ENCODE assay signal across 1 cellular context in the genomic region with DNA sequence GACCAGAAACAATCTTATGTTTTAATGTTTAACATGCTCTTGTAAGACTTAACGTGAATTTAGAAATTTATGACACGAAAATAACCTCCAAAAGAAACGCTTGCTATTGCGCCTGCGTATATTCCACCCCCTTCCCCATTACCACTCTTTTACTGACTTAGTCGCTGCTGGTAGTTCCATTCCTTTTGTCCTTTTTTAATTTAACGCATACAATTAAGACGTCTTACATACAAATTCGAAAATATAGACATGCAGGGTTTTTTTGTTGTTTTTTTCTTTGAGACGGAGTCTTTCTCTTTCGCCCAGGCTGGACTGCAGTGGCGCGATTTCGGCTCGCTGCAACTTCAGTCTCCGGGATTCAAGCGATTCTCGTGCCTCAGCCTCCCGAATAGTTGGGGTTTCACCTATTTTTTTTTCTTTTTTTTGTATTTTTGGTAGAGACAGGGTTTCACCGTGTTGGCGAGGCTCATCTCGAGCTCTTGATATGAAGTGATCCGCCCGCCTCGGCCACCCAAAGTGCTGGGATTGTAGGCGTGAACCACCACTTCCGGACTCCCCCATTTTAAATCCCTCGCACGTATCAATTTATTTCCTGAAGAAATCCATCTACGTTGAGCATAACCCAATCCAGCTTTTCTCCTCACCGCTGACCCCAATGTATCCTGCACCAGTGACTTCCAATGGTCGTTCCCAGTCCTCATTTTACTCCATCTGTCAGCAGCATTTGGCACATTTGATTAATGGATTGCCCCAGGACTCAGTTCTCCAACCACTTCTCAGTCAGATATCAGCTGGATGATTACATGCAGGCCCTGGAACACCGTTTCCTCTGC.
TF ChIP-seq lines count a peak whose summit lies in the region.

No MANE protein-coding gene starts in this region.

TF ChIP-seq in K562, 482 proteins besides CTCF, POLR2A, EP300 and RAD21 (continued from another document and continues in another):
- TF ChIP-seq, protein P1, sequence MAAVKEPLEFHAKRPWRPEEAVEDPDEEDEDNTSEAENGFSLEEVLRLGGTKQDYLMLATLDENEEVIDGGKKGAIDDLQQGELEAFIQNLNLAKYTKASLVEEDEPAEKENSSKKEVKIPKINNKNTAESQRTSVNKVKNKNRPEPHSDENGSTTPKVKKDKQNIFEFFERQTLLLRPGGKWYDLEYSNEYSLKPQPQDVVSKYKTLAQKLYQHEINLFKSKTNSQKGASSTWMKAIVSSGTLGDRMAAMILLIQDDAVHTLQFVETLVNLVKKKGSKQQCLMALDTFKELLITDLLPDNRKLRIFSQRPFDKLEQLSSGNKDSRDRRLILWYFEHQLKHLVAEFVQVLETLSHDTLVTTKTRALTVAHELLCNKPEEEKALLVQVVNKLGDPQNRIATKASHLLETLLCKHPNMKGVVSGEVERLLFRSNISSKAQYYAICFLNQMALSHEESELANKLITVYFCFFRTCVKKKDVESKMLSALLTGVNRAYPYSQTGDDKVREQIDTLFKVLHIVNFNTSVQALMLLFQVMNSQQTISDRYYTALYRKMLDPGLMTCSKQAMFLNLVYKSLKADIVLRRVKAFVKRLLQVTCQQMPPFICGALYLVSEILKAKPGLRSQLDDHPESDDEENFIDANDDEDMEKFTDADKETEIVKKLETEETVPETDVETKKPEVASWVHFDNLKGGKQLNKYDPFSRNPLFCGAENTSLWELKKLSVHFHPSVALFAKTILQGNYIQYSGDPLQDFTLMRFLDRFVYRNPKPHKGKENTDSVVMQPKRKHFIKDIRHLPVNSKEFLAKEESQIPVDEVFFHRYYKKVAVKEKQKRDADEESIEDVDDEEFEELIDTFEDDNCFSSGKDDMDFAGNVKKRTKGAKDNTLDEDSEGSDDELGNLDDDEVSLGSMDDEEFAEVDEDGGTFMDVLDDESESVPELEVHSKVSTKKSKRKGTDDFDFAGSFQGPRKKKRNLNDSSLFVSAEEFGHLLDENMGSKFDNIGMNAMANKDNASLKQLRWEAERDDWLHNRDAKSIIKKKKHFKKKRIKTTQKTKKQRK (IDR thresholded peaks at IDR 0.05; ENCODE audit: borderline replicate concordance, low read depth, low read length), result no peak
- TF ChIP-seq POLR2H (tag; IDR thresholded peaks at IDR 0.05; ENCODE audit: low read depth) (peak; percentile 88), RBFOX2 (IDR thresholded peaks at IDR 0.05; ENCODE audit: low read depth, low read length) (no peak), NCOA1 (IDR thresholded peaks at IDR 0.05; ENCODE audit: low read depth) (no peak), STAT5A (IDR thresholded peaks at IDR 0.05; ENCODE audit: borderline replicate concordance, low read length) (no peak), ZNF436 (CRISPR knock-in tag; IDR thresholded peaks at IDR 0.05) (no peak), NCOR1 (IDR thresholded peaks at IDR 0.05) (peak; percentile 15; the same call in 1 of the 2 replicates), C11orf30 (IDR thresholded peaks at IDR 0.05; ENCODE audit: low read depth) (no peak; the same call in 1 of the 2 replicates), BCOR (IDR thresholded peaks at IDR 0.05) (no peak), NUFIP1 (IDR thresholded peaks at IDR 0.05; ENCODE audit: partially characterized antibody) (no peak), FOXJ2 (tag; IDR thresholded peaks at IDR 0.05) (no peak), COPS2 (conservative IDR thresholded peaks at IDR 0.05) (no peak), HNRNPUL1 (IDR thresholded peaks at IDR 0.05; ENCODE audit: low read length) (no peak), ZNF12 (CRISPR knock-in tag; IDR thresholded peaks at IDR 0.05) (no peak), ZNF778 (CRISPR knock-in tag; IDR thresholded peaks at IDR 0.05) (no peak), KAT7 (CRISPR knock-in tag; IDR thresholded peaks at IDR 0.05; ENCODE audit: borderline replicate concordance) (no peak), PML (IDR thresholded peaks at IDR 0.05; ENCODE audit: low read length) (0 out of 2 replicates have a peak, but pooled peaks have one; percentile 7), ARID2 (IDR thresholded peaks at IDR 0.05) (0 out of 2 replicates have a peak, but pooled peaks have one; percentile 27), CBX2 (IDR thresholded peaks at IDR 0.05; ENCODE audit: insufficient read depth, low read length, poor library complexity, severe bottlenecking) (no peak)
- TF ChIP-seq, protein P2, sequence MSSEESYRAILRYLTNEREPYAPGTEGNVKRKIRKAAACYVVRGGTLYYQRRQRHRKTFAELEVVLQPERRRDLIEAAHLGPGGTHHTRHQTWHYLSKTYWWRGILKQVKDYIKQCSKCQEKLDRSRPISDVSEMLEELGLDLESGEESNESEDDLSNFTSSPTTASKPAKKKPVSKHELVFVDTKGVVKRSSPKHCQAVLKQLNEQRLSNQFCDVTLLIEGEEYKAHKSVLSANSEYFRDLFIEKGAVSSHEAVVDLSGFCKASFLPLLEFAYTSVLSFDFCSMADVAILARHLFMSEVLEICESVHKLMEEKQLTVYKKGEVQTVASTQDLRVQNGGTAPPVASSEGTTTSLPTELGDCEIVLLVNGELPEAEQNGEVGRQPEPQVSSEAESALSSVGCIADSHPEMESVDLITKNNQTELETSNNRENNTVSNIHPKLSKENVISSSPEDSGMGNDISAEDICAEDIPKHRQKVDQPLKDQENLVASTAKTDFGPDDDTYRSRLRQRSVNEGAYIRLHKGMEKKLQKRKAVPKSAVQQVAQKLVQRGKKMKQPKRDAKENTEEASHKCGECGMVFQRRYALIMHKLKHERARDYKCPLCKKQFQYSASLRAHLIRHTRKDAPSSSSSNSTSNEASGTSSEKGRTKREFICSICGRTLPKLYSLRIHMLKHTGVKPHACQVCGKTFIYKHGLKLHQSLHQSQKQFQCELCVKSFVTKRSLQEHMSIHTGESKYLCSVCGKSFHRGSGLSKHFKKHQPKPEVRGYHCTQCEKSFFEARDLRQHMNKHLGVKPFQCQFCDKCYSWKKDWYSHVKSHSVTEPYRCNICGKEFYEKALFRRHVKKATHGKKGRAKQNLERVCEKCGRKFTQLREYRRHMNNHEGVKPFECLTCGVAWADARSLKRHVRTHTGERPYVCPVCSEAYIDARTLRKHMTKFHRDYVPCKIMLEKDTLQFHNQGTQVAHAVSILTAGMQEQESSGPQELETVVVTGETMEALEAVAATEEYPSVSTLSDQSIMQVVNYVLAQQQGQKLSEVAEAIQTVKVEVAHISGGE (CRISPR knock-in tag; IDR thresholded peaks at IDR 0.05), result 0 out of 6 replicates have a peak, but pooled peaks of 1 of the 3 experiments have one; percentile 29
- TF ChIP-seq, protein P3, sequence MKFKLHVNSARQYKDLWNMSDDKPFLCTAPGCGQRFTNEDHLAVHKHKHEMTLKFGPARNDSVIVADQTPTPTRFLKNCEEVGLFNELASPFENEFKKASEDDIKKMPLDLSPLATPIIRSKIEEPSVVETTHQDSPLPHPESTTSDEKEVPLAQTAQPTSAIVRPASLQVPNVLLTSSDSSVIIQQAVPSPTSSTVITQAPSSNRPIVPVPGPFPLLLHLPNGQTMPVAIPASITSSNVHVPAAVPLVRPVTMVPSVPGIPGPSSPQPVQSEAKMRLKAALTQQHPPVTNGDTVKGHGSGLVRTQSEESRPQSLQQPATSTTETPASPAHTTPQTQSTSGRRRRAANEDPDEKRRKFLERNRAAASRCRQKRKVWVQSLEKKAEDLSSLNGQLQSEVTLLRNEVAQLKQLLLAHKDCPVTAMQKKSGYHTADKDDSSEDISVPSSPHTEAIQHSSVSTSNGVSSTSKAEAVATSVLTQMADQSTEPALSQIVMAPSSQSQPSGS (CRISPR knock-in tag; IDR thresholded peaks at IDR 0.05), result no peak
- TF ChIP-seq, protein P4, sequence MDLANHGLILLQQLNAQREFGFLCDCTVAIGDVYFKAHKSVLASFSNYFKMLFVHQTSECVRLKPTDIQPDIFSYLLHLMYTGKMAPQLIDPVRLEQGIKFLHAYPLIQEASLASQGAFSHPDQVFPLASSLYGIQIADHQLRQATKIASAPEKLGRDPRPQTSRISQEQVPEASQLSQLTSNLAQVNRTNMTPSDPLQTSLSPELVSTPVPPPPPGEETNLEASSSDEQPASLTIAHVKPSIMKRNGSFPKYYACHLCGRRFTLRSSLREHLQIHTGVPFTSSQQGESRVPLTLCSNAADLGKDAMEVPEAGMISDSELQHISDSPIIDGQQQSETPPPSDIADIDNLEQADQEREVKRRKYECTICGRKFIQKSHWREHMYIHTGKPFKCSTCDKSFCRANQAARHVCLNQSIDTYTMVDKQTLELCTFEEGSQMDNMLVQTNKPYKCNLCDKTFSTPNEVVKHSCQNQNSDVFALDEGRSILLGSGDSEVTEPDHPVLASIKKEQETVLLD (IDR thresholded peaks at IDR 0.05), result peak; percentile 53; the same call in 1 of the 2 replicates
- TF ChIP-seq, protein P5, sequence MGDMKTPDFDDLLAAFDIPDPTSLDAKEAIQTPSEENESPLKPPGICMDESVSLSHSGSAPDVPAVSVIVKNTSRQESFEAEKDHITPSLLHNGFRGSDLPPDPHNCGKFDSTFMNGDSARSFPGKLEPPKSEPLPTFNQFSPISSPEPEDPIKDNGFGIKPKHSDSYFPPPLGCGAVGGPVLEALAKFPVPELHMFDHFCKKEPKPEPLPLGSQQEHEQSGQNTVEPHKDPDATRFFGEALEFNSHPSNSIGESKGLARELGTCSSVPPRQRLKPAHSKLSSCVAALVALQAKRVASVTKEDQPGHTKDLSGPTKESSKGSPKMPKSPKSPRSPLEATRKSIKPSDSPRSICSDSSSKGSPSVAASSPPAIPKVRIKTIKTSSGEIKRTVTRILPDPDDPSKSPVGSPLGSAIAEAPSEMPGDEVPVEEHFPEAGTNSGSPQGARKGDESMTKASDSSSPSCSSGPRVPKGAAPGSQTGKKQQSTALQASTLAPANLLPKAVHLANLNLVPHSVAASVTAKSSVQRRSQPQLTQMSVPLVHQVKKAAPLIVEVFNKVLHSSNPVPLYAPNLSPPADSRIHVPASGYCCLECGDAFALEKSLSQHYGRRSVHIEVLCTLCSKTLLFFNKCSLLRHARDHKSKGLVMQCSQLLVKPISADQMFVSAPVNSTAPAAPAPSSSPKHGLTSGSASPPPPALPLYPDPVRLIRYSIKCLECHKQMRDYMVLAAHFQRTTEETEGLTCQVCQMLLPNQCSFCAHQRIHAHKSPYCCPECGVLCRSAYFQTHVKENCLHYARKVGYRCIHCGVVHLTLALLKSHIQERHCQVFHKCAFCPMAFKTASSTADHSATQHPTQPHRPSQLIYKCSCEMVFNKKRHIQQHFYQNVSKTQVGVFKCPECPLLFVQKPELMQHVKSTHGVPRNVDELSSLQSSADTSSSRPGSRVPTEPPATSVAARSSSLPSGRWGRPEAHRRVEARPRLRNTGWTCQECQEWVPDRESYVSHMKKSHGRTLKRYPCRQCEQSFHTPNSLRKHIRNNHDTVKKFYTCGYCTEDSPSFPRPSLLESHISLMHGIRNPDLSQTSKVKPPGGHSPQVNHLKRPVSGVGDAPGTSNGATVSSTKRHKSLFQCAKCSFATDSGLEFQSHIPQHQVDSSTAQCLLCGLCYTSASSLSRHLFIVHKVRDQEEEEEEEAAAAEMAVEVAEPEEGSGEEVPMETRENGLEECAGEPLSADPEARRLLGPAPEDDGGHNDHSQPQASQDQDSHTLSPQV (IDR thresholded peaks at IDR 0.05), result peak; percentile 31; the same call in 1 of the 2 replicates
- TF ChIP-seq, protein P6, sequence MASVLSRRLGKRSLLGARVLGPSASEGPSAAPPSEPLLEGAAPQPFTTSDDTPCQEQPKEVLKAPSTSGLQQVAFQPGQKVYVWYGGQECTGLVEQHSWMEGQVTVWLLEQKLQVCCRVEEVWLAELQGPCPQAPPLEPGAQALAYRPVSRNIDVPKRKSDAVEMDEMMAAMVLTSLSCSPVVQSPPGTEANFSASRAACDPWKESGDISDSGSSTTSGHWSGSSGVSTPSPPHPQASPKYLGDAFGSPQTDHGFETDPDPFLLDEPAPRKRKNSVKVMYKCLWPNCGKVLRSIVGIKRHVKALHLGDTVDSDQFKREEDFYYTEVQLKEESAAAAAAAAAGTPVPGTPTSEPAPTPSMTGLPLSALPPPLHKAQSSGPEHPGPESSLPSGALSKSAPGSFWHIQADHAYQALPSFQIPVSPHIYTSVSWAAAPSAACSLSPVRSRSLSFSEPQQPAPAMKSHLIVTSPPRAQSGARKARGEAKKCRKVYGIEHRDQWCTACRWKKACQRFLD (CRISPR knock-in tag; IDR thresholded peaks at IDR 0.05), result peak; percentile 33; the same call in 1 of the 2 replicates
